In genomic region chr1:169891539-169891885, GRCh38 we compare ENCODE assay signal across 11 cellular contexts. TPM values are rescaled to one million over a fixed set of nuclear protein-coding genes. Genes with fewer than 3 reads are reported as not detected.
DNase-seq lines count a peak whose midpoint lies in the region; ATAC-seq lines count a peak whose summit lies in the region.
"Had no signal": no experiment of that assay in that cellular context is flagged by ENCODE, and none has a peak within 500 bp of the region (broad histone marks: within the 10 kb centered on the region; RNA-seq: fewer than 3 reads in every experiment).

No MANE protein-coding gene starts in this region.

- ATAC-seq in stimulated activated naive B cell treated with anti-CD40 and anti-IgM and Interleukin-4, amounts not matched to agents 10 μg/mL and 1 μg/mL and 100 μg/mL, for 72 hours (replicated peaks) = no peak
- ATAC-seq in HG02852 (IDR thresholded peaks at IDR 0.05; ENCODE audit: unreplicated experiment) = no peak

- intact Hi-C loops in activated CD4-positive, alpha-beta memory T cell treated with anti-CD3 and anti-CD28 coated beads for 36 hours (cut with micrococcal nuclease) = loop anchor here (1.0 to 5.0 kb wide), 7 partner anchors 96 to 1954 kb away; partner anchors contain the start of genes BLZF1, DCAF6, F5 and MPC2

- POLR2A ChIA-PET in activated CD4-positive, alpha-beta memory T cell treated with anti-CD3 and anti-CD28 coated beads for 36 hours (lab: Charles Lee) = interaction anchor here (1.1 to 1.6 kb wide), 2 partner anchors 11 to 32 kb away, joined by 4 to 5 read pairs; no protein-coding TSS in a partner anchor

- peaks cover 50% of the 10 kb centered on the region for H3K4me1 Mint-ChIP-seq in T-helper 2 cell treated with Interferon-gamma antibody and Interleukin-4, amounts not matched to agents 5 μg/mL and 100 μg/mL, for 36 hours (ENCODE audit: low read depth)
- peaks cover 47% of the 10 kb centered on the region for H3K4me1 Mint-ChIP-seq in activated CD4-positive, alpha-beta memory T cell treated with anti-CD3 and anti-CD28 coated beads for 36 hours (ENCODE audit: low read depth)
- H3K4me1 Mint-ChIP-seq in stimulated activated naive B cell treated with anti-CD40 and anti-IgM and Interleukin-4, amounts not matched to agents 10 μg/mL and 1 μg/mL and 100 μg/mL, for 72 hours = peaks cover 31 to 41% of the 10 kb centered on the region in 2 donors

- peak overlapping the region; percentile 95 for H3K27ac Mint-ChIP-seq in T-helper 2 cell treated with Interferon-gamma antibody and Interleukin-4, amounts not matched to agents 5 μg/mL and 100 μg/mL, for 36 hours
- H3K27ac Mint-ChIP-seq in activated CD4-positive, alpha-beta memory T cell treated with anti-CD3 and anti-CD28 coated beads for 36 hours = peak overlapping the region; percentile 92
- H3K27ac Mint-ChIP-seq in stimulated activated naive B cell treated with anti-CD40 and anti-IgM and Interleukin-4, amounts not matched to agents 10 μg/mL and 1 μg/mL and 100 μg/mL, for 72 hours = peak overlapping the region; percentile 92

- H3K9me3 Mint-ChIP-seq in T-helper 2 cell treated with Interferon-gamma antibody and Interleukin-4, amounts not matched to agents 5 μg/mL and 100 μg/mL, for 36 hours = no peaks in the 10 kb centered on the region
- H3K9me3 Mint-ChIP-seq in activated CD4-positive, alpha-beta memory T cell treated with anti-CD3 and anti-CD28 coated beads for 36 hours = no peaks in the 10 kb centered on the region
- no peaks in the 10 kb centered on the region for H3K9me3 Mint-ChIP-seq in stimulated activated naive B cell treated with anti-CD40 and anti-IgM and Interleukin-4, amounts not matched to agents 10 μg/mL and 1 μg/mL and 100 μg/mL, for 72 hours

- no peak for DNase-seq in T-helper 2 cell treated with Interferon-gamma antibody and Interleukin-4, amounts not matched to agents 5 μg/mL and 100 μg/mL, for 36 hours (ENCODE audit: low spot score)
- DNase-seq in T-helper 2 cell (no peak), kidney tubule cell (ENCODE audit: low spot score) (peak; percentile 32), NCI-H774 (lab: John Stamatoyannopoulos, UW) (no peak), amniotic stem cell (lab: John Stamatoyannopoulos, UW) (no peak)
- DNase-seq in activated CD4-positive, alpha-beta memory T cell treated with anti-CD3 and anti-CD28 coated beads for 36 hours = no peak
- DNase-seq in stimulated activated naive B cell treated with anti-CD40 and anti-IgM and Interleukin-4, amounts not matched to agents 10 μg/mL and 1 μg/mL and 100 μg/mL, for 72 hours = no peak
- DNase-seq: brain microvascular endothelial cell, HCEC 1CT, nucleus accumbens had no signal

- peaks cover 1% of the 10 kb centered on the region for H3K27me3 Mint-ChIP-seq in T-helper 2 cell treated with Interferon-gamma antibody and Interleukin-4, amounts not matched to agents 5 μg/mL and 100 μg/mL, for 36 hours (ENCODE audit: low read depth)
- H3K27me3 Mint-ChIP-seq in activated CD4-positive, alpha-beta memory T cell treated with anti-CD3 and anti-CD28 coated beads for 36 hours = no peaks in the 10 kb centered on the region
- H3K27me3 Mint-ChIP-seq in stimulated activated naive B cell treated with anti-CD40 and anti-IgM and Interleukin-4, amounts not matched to agents 10 μg/mL and 1 μg/mL and 100 μg/mL, for 72 hours = peaks cover 4 to 5% of the 10 kb centered on the region in 2 donors

- peaks cover 24% of the 10 kb centered on the region for H3K36me3 Mint-ChIP-seq in T-helper 2 cell treated with Interferon-gamma antibody and Interleukin-4, amounts not matched to agents 5 μg/mL and 100 μg/mL, for 36 hours (ENCODE audit: low read depth)
- H3K36me3 Mint-ChIP-seq in activated CD4-positive, alpha-beta memory T cell treated with anti-CD3 and anti-CD28 coated beads for 36 hours = peaks cover 16% of the 10 kb centered on the region
- H3K36me3 Mint-ChIP-seq in stimulated activated naive B cell treated with anti-CD40 and anti-IgM and Interleukin-4, amounts not matched to agents 10 μg/mL and 1 μg/mL and 100 μg/mL, for 72 hours = peaks cover 7 to 20% of the 10 kb centered on the region in 2 donors

- CTCF ChIA-PET in activated CD4-positive, alpha-beta memory T cell treated with anti-CD3 and anti-CD28 coated beads for 36 hours (lab: Charles Lee) = interaction anchor here (0.6 to 2.1 kb wide), 2 partner anchors 17 to 1409 kb away, joined by 3 to 6 read pairs; no protein-coding TSS in a partner anchor

- H3K4me3 Mint-ChIP-seq in T-helper 2 cell treated with Interferon-gamma antibody and Interleukin-4, amounts not matched to agents 5 μg/mL and 100 μg/mL, for 36 hours = peak overlapping the region; percentile 81
- H3K4me3 Mint-ChIP-seq in activated CD4-positive, alpha-beta memory T cell treated with anti-CD3 and anti-CD28 coated beads for 36 hours = peak overlapping the region; percentile 82
- H3K4me3 Mint-ChIP-seq in stimulated activated naive B cell treated with anti-CD40 and anti-IgM and Interleukin-4, amounts not matched to agents 10 μg/mL and 1 μg/mL and 100 μg/mL, for 72 hours = peak overlapping the region; percentile 56 to 71

RNA-seq across cellular contexts. Expression of gene SCYL3, which starts 2.2 kb away (rescaled TPM):
- 10 to 100 TPM; 11.1 to 12.4 TPM for total RNA-seq in activated CD4-positive, alpha-beta memory T cell treated with anti-CD3 and anti-CD28 coated beads for 36 hours
